3 cellular contexts compared by ENCODE assay signal in the genomic region with DNA sequence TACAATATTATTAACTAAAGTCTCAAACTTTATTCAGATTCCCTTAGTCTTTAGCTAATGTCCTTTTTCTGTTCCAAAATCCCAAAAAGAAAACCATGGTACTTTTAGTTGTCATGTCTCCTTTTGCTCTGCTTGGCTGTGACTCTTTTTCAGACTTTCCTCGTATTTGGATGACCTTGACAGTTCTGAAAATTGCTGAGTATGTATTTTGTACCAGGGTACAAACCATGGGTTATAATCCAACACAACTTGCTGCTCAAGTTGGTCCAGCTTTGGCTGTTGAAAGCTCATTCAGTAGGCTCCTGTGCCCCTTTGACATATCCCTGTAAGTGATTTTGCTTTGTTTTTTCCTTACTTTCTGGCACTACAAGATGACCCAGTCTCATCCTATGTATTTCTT.
TF ChIP-seq lines count a peak whose summit lies in the region.

No MANE protein-coding gene starts in this region.

TF ChIP-seq in A549, 52 proteins besides CTCF, POLR2A, EP300 and RAD21:
- TF ChIP-seq POLR2AphosphoS2 (conservative IDR thresholded peaks at IDR 0.05; ENCODE audit: low read length) (no peak), CBX2 (IDR thresholded peaks at IDR 0.05; ENCODE audit: borderline replicate concordance, low read depth) (no peak), MAFK (IDR thresholded peaks at IDR 0.05; ENCODE audit: partially characterized antibody) (peak; percentile 85)
TF ChIP-seq in A549: peak in this region for 1.

TF ChIP-seq in K562, 482 proteins besides CTCF, POLR2A, EP300 and RAD21:
- TF ChIP-seq ZNF124 (CRISPR knock-in tag; IDR thresholded peaks at IDR 0.05), result no peak
- peak; percentile 88 for TF ChIP-seq MAFG (tag; conservative IDR thresholded peaks at IDR 0.05)
- TF ChIP-seq PPARD (CRISPR knock-in tag; IDR thresholded peaks at IDR 0.05), result no peak
- TF ChIP-seq, protein P1, sequence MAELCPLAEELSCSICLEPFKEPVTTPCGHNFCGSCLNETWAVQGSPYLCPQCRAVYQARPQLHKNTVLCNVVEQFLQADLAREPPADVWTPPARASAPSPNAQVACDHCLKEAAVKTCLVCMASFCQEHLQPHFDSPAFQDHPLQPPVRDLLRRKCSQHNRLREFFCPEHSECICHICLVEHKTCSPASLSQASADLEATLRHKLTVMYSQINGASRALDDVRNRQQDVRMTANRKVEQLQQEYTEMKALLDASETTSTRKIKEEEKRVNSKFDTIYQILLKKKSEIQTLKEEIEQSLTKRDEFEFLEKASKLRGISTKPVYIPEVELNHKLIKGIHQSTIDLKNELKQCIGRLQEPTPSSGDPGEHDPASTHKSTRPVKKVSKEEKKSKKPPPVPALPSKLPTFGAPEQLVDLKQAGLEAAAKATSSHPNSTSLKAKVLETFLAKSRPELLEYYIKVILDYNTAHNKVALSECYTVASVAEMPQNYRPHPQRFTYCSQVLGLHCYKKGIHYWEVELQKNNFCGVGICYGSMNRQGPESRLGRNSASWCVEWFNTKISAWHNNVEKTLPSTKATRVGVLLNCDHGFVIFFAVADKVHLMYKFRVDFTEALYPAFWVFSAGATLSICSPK (IDR thresholded peaks at IDR 0.05; ENCODE audit: borderline replicate concordance), result no peak
- no peak for TF ChIP-seq KAT7 (CRISPR knock-in tag; IDR thresholded peaks at IDR 0.05; ENCODE audit: borderline replicate concordance)
- TF ChIP-seq, protein P2, sequence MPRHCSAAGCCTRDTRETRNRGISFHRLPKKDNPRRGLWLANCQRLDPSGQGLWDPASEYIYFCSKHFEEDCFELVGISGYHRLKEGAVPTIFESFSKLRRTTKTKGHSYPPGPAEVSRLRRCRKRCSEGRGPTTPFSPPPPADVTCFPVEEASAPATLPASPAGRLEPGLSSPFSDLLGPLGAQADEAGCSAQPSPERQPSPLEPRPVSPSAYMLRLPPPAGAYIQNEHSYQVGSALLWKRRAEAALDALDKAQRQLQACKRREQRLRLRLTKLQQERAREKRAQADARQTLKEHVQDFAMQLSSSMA (CRISPR knock-in tag; IDR thresholded peaks at IDR 0.05), result no peak
- no peak for TF ChIP-seq FOSL1 (tag; conservative IDR thresholded peaks at IDR 0.05)
- TF ChIP-seq C11orf30 (IDR thresholded peaks at IDR 0.05; ENCODE audit: low read depth), result peak; percentile 86
- TF ChIP-seq ARID1B (IDR thresholded peaks at IDR 0.05), result no peak
- TF ChIP-seq ZNF12 (CRISPR knock-in tag; IDR thresholded peaks at IDR 0.05), result no peak
- TF ChIP-seq ZNF316 (IDR thresholded peaks at IDR 0.05), result peak; percentile 94
- no peak for TF ChIP-seq HDAC2 (IDR thresholded peaks at IDR 0.05)
- TF ChIP-seq MAFK (IDR thresholded peaks at IDR 0.05; ENCODE audit: low read length), result peak; percentile 86
- TF ChIP-seq, protein P3, sequence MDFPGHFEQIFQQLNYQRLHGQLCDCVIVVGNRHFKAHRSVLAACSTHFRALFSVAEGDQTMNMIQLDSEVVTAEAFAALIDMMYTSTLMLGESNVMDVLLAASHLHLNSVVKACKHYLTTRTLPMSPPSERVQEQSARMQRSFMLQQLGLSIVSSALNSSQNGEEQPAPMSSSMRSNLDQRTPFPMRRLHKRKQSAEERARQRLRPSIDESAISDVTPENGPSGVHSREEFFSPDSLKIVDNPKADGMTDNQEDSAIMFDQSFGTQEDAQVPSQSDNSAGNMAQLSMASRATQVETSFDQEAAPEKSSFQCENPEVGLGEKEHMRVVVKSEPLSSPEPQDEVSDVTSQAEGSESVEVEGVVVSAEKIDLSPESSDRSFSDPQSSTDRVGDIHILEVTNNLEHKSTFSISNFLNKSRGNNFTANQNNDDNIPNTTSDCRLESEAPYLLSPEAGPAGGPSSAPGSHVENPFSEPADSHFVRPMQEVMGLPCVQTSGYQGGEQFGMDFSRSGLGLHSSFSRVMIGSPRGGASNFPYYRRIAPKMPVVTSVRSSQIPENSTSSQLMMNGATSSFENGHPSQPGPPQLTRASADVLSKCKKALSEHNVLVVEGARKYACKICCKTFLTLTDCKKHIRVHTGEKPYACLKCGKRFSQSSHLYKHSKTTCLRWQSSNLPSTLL (IDR thresholded peaks at IDR 0.05), result no peak
- TF ChIP-seq, protein P4, sequence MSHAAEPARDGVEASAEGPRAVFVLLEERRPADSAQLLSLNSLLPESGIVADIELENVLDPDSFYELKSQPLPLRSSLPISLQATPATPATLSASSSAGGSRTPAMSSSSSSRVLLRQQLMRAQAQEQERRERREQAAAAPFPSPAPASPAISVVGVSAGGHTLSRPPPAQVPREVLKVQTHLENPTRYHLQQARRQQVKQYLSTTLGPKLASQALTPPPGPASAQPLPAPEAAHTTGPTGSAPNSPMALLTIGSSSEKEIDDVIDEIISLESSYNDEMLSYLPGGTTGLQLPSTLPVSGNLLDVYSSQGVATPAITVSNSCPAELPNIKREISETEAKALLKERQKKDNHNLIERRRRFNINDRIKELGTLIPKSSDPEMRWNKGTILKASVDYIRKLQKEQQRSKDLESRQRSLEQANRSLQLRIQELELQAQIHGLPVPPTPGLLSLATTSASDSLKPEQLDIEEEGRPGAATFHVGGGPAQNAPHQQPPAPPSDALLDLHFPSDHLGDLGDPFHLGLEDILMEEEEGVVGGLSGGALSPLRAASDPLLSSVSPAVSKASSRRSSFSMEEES (CRISPR knock-in tag; IDR thresholded peaks at IDR 0.05), result no peak
- peak; percentile 91 for TF ChIP-seq MAFF (IDR thresholded peaks at IDR 0.05; ENCODE audit: low read length)

TF ChIP-seq in endothelial cell of umbilical vein, 7 proteins besides CTCF, POLR2A, EP300 and RAD21:
- peak; percentile 19 for TF ChIP-seq POLR2AphosphoS5 (IDR thresholded peaks at IDR 0.05; ENCODE audit: insufficient read depth, low read depth, low read length)
- no peak for TF ChIP-seq EZH2 (IDR thresholded peaks at IDR 0.05; ENCODE audit: borderline replicate concordance, low read depth, low read length, severe bottlenecking)
- TF ChIP-seq FOS (IDR thresholded peaks at IDR 0.05; ENCODE audit: borderline replicate concordance, insufficient read depth, low read length), result no peak
